21 cellular contexts compared by ENCODE assay signal in the genomic region with DNA sequence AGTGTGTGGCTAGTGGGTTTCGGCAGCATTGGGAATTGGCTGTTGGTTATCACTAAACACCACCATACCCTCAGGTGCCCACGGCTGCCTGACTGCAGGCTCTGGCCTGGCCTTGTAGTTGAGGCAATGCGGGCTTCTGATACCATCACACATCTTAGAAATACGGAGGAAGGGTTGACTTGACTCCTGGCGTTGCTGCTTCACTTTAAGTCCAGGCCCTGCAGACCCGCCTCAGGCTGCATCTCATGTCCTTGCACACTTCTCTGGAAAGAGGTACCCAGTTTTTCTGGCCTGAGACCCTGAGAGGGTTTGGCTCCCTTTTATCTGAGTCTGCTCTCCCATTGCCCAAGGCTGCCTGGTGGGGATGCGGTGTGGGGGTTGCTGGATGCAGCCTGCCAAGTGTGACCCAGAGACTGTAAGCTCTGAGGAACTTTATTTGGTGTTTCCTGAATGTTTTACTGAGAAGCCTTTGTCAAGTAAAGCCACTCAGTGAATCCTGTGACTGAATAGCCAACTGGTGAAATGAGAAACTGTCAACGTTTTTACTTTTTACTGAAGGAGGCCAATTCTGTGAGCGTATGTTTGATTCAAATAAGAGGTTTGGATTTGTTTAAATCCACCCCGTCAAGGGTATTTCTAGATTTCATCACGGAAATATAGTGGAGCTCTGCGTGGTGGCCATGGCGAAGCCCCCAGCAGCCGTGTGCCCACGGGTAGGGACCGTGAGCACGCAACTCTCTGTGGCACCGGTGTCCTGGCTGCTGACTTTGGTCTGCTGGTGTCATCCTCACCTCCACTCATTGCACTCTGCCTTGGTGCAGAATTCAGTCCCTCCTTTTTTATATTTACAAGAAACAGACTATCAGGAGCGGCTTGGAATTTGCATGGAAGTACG.
DNase-seq lines count a peak whose midpoint lies in the region; ATAC-seq, FAIRE-seq and TF ChIP-seq lines count a peak whose summit lies in the region.
"Had no signal": no experiment of that assay in that cellular context is flagged by ENCODE, and none has a peak within 500 bp of the region (broad histone marks: within the 10 kb centered on the region; RNA-seq: fewer than 3 reads in every experiment).

No MANE protein-coding gene starts in this region.

- no peak overlapping the region for H2AFZ ChIP-seq in astrocyte (ENCODE audit: low read depth, low read length)
- no peak overlapping the region for H2AFZ ChIP-seq in hepatocyte

- H3K4me2 ChIP-seq in astrocyte (ENCODE audit: low read length) (peak overlapping the region; percentile 61), hepatocyte (peak overlapping the region; percentile 28)

- H3K79me2 ChIP-seq in astrocyte (ENCODE audit: insufficient read depth, low read length): peaks cover 17% of the 10 kb centered on the region
- H3K79me2 ChIP-seq in hepatocyte: no peaks in the 10 kb centered on the region

- H3K4me3 Mint-ChIP-seq in astrocyte (ENCODE audit: unreplicated experiment): no peak overlapping the region
- H3K4me3 Mint-ChIP-seq: activated naive CD4-positive, alpha-beta T cell treated with anti-CD3 and anti-CD28 coated beads, Interleukin-2, amount 50 U/mL, for 24 hours; T-cell had no signal

- no peak for TF ChIP-seq CTCF in astrocyte (IDR thresholded peaks at IDR 0.05; ENCODE audit: insufficient read depth, low read depth, low read length)
- no peak for TF ChIP-seq CTCF in hepatocyte (IDR thresholded peaks at IDR 0.05; ENCODE audit: poor library complexity)
- no peak for TF ChIP-seq CTCF in sigmoid colon (IDR thresholded peaks at IDR 0.05)

- peaks cover 35% of the 10 kb centered on the region for H3K4me1 Mint-ChIP-seq in astrocyte (ENCODE audit: low read depth, unreplicated experiment)

- no peak for TF ChIP-seq POLR2A in sigmoid colon (IDR thresholded peaks at IDR 0.05)

- H3K27ac ChIP-seq in astrocyte (ENCODE audit: low read depth, low read length): no peak overlapping the region
- H3K27ac ChIP-seq in hepatocyte: peak overlapping the region; percentile 47
- peak overlapping the region in 2 of 4 donors; percentile 15 to 39 for H3K27ac ChIP-seq in sigmoid colon
- H3K27ac ChIP-seq: colonic mucosa, foreskin keratinocyte, upper lobe of left lung had no signal

- no peaks in the 10 kb centered on the region for H3K9me3 Mint-ChIP-seq in astrocyte (ENCODE audit: unreplicated experiment)
- H3K9me3 Mint-ChIP-seq: activated naive CD4-positive, alpha-beta T cell treated with anti-CD3 and anti-CD28 coated beads, Interleukin-2, amount 50 U/mL, for 24 hours; T-cell had no signal

- intact Hi-C loops in sigmoid colon (cut with DNase I): no loop called here

- 77% methylated on average over 20 of the region's 20 CpGs for WGBS in hepatocyte (ENCODE audit: low lambda C conversion rate, missing lambda C conversion rate)
- 90 to 93% methylated on average over 20 of the region's 20 CpGs for WGBS in sigmoid colon, 2 donors

- FAIRE-seq in astrocyte (lab: Jason Lieb, UNC): no peak
- FAIRE-seq: endothelial cell of umbilical vein had no signal

- ATAC-seq in GM19463 (IDR thresholded peaks at IDR 0.05; ENCODE audit: unreplicated experiment) (no peak), GM21381 (IDR thresholded peaks at IDR 0.05; ENCODE audit: unreplicated experiment) (no peak)
- ATAC-seq: foreskin keratinocyte; stimulated activated naive CD8-positive, alpha-beta T cell treated with anti-CD3 and anti-CD28 coated beads, Interleukin-15, Interleukin-2, amounts not matched to agents 100 U/mL and 50 U/mL, for 24 hours; T-cell had no signal

- no peak for TF ChIP-seq EP300 in sigmoid colon (IDR thresholded peaks at IDR 0.05)

- H3K27ac Mint-ChIP-seq in astrocyte (ENCODE audit: unreplicated experiment): no peak overlapping the region
- H3K27ac Mint-ChIP-seq: activated naive CD4-positive, alpha-beta T cell treated with anti-CD3 and anti-CD28 coated beads, Interleukin-2, amount 50 U/mL, for 24 hours; T-cell had no signal

- H3K27me3 ChIP-seq in astrocyte (ENCODE audit: insufficient read depth, low read length) (no peaks in the 10 kb centered on the region), hepatocyte (no peaks in the 10 kb centered on the region), sigmoid colon (no peaks in the 10 kb centered on the region)
- H3K27me3 ChIP-seq: colonic mucosa, foreskin keratinocyte, ovary, upper lobe of left lung had no signal

- H3K9me2 ChIP-seq in hepatocyte (replicated peaks; ENCODE audit: insufficient read depth): no peaks in the 10 kb centered on the region

- H3K36me3 Mint-ChIP-seq in astrocyte (ENCODE audit: low read depth, unreplicated experiment): peaks cover 37% of the 10 kb centered on the region

- DNase-seq in SK-MEL-5 (ENCODE audit: low read depth, low spot score) (peak; percentile 62), astrocyte (ENCODE audit: low read depth) (no peak), hepatocyte (ENCODE audit: low spot score) (no peak), sigmoid colon (peak; percentile 57), LoVo (ENCODE audit: low spot score) (no peak)
- DNase-seq: activated T-cell treated with anti-CD3 and anti-CD28 coated beads for 4 hours; AML-193; colonic mucosa; COR-L47; foreskin keratinocyte; NCI-H1092 treated with DMSO at 0.1 percent for 48 hours; NCI-H524 treated with DMSO at 0.1 percent for 48 hours; RPMI8226; stimulated activated naive CD8-positive, alpha-beta T cell treated with anti-CD3 and anti-CD28 coated beads, Interleukin-15, Interleukin-2, amounts not matched to agents 100 U/mL and 50 U/mL, for 24 hours; T-cell; upper lobe of left lung had no signal

- H3K36me3 ChIP-seq in astrocyte (ENCODE audit: insufficient read depth, low read length): peaks cover 9% of the 10 kb centered on the region
- H3K36me3 ChIP-seq in hepatocyte (replicated peaks; ENCODE audit: insufficient read depth, low read depth): no peaks in the 10 kb centered on the region
- H3K36me3 ChIP-seq in sigmoid colon: peaks cover 0 to 32% (median 0%) of the 10 kb centered on the region in 4 donors
- H3K36me3 ChIP-seq: colonic mucosa, ovary had no signal

- in situ Hi-C loops in SK-MEL-5 (cut with HindIII; ENCODE audit: low pct_unique_long_range_greater_than_20kb, low sequenced_read_pairs): no loop called here

- H3K9me3 ChIP-seq in astrocyte (ENCODE audit: insufficient read depth, low read depth, low read length) (no peaks in the 10 kb centered on the region), hepatocyte (ENCODE audit: low read depth) (no peaks in the 10 kb centered on the region), sigmoid colon (no peaks in the 10 kb centered on the region)
- H3K9me3 ChIP-seq: colonic mucosa, ovary, upper lobe of left lung had no signal

- no peak overlapping the region for H3K4me3 ChIP-seq in astrocyte (ENCODE audit: insufficient read depth, low read depth, low read length)
- H3K4me3 ChIP-seq in hepatocyte: no peak overlapping the region
- H3K4me3 ChIP-seq in sigmoid colon: no peak overlapping the region
- H3K4me3 ChIP-seq: colonic mucosa, ovary, upper lobe of left lung had no signal

- H4K20me1 ChIP-seq in astrocyte (ENCODE audit: insufficient read depth, low read length): peaks cover 97% of the 10 kb centered on the region
- H4K20me1 ChIP-seq in hepatocyte (ENCODE audit: insufficient read depth, poor library complexity, severe bottlenecking): peaks cover 14% of the 10 kb centered on the region

- no peaks in the 10 kb centered on the region for H3K27me3 Mint-ChIP-seq in astrocyte (ENCODE audit: low read depth, unreplicated experiment)
- H3K27me3 Mint-ChIP-seq: activated naive CD4-positive, alpha-beta T cell treated with anti-CD3 and anti-CD28 coated beads, Interleukin-2, amount 50 U/mL, for 24 hours; T-cell had no signal

- H3K4me1 ChIP-seq in astrocyte (ENCODE audit: insufficient read depth, low read length): peaks cover 30% of the 10 kb centered on the region
- peaks cover 33% of the 10 kb centered on the region for H3K4me1 ChIP-seq in hepatocyte (ENCODE audit: insufficient read depth)
- H3K4me1 ChIP-seq in sigmoid colon: peaks cover 0 to 50% (median 36%) of the 10 kb centered on the region in 4 donors
- H3K4me1 ChIP-seq: colonic mucosa had no signal

- no peak overlapping the region for H3K9ac ChIP-seq in astrocyte (ENCODE audit: low read length)

Comparison
In these comparisons a context has a peak if more than half of its experiments do, and no peak if none do; other contexts are left out.
1. DNase-seq: peak in SK-MEL-5 (single experiment) and sigmoid colon (single experiment); none in astrocyte (single experiment), hepatocyte (single experiment) and LoVo (single experiment).